11 cellular contexts compared by ENCODE assay signal in genomic region chr11:60367009-60367408, GRCh38. TPM values are rescaled to one million over a fixed set of nuclear protein-coding genes. Genes with fewer than 3 reads are reported as not detected.
A peak's percentile ranks its signal among the peaks of the same experiment; 100 is the strongest.
DNase-seq lines count a peak whose midpoint lies in the region; ATAC-seq and TF ChIP-seq lines count a peak whose summit lies in the region.
"Had no signal": no experiment of that assay in that cellular context is flagged by ENCODE, and none has a peak within 500 bp of the region (broad histone marks: within the 10 kb centered on the region; RNA-seq: fewer than 3 reads in every experiment).

No MANE protein-coding gene starts in this region.

- in situ Hi-C loops in Panc1 (cut with HindIII; ENCODE audit: low pct_unique_long_range_greater_than_20kb, low sequenced_read_pairs) = no loop called here

- no TSS peak for BruUV-seq in Panc1 (replicated peaks; lab: Mats Ljungman, UMichigan)

- no peak for DNase-seq in Panc1 (ENCODE audit: low read depth, low spot score)
- DNase-seq in DMS79 treated with DMSO at 0.1 percent for 48 hours (lab: John Stamatoyannopoulos, UW) = no peak
- no peak for DNase-seq in NCI-H128 (lab: John Stamatoyannopoulos, UW; ENCODE audit: unreplicated experiment)
- no peak for DNase-seq in activated CD4-positive, alpha-beta memory T cell treated with anti-CD3 and anti-CD28 coated beads, Interleukin-2, amount 10 ng/mL, durations not matched to agents 7 days and 5 days
- DNase-seq in stimulated activated CD4-positive, alpha-beta T cell treated with anti-CD3 and anti-CD28 coated beads, Interleukin-4, amount 100 ng/mL, for 4 hours = no peak

- ATAC-seq in GM18502 (IDR thresholded peaks at IDR 0.05; ENCODE audit: poor library complexity, unreplicated experiment) (peak; percentile 85), GM19467 (IDR thresholded peaks at IDR 0.05; ENCODE audit: unreplicated experiment) (peak; percentile 77), HG03060 (IDR thresholded peaks at IDR 0.05; ENCODE audit: low read depth, unreplicated experiment) (peak; percentile 64), Panc1 (no peak)

- no peaks in the 10 kb centered on the region for H3K9me3 Mint-ChIP-seq in activated CD4-positive, alpha-beta memory T cell treated with anti-CD3 and anti-CD28 coated beads, Interleukin-2, amount 10 ng/mL, durations not matched to agents 7 days and 5 days

- peaks cover 2% of the 10 kb centered on the region for H3K4me1 Mint-ChIP-seq in activated CD4-positive, alpha-beta memory T cell treated with anti-CD3 and anti-CD28 coated beads, Interleukin-2, amount 10 ng/mL, durations not matched to agents 7 days and 5 days

- H3K4me3 ChIP-seq in Panc1 (ENCODE audit: low read depth in 2 of 2, low read length in 2 of 2) = no peak overlapping the region

- H3K27me3 Mint-ChIP-seq in activated CD4-positive, alpha-beta memory T cell treated with anti-CD3 and anti-CD28 coated beads, Interleukin-2, amount 10 ng/mL, durations not matched to agents 7 days and 5 days = peaks cover 29% of the 10 kb centered on the region

- no peaks in the 10 kb centered on the region for H3K36me3 Mint-ChIP-seq in activated CD4-positive, alpha-beta memory T cell treated with anti-CD3 and anti-CD28 coated beads, Interleukin-2, amount 10 ng/mL, durations not matched to agents 7 days and 5 days (ENCODE audit: low read depth)

- intact Hi-C loops in Panc1 (cut with micrococcal nuclease; ENCODE audit: unreplicated experiment) = no loop called here

- peak overlapping the region; percentile 39; the same call in 1 of the 2 replicates for H3K27ac ChIP-seq in Panc1 (ENCODE audit: low read length)

- no peaks in the 10 kb centered on the region for H3K36me3 ChIP-seq in Panc1 (ENCODE audit: control insufficient read depth, insufficient read depth, low read length)

- POLR2A ChIA-PET in Panc1 (lab: Charles Lee) = no interaction called here
- POLR2A ChIA-PET in activated CD4-positive, alpha-beta memory T cell treated with anti-CD3 and anti-CD28 coated beads, Interleukin-2, amount 10 ng/mL, durations not matched to agents 7 days and 5 days (lab: Charles Lee) = no interaction called here

- H3K27me3 ChIP-seq in Panc1 (ENCODE audit: control insufficient read depth, insufficient read depth, low read length) = no peaks in the 10 kb centered on the region

- CTCF ChIA-PET in Panc1 (lab: Charles Lee) = no interaction called here
- CTCF ChIA-PET in activated CD4-positive, alpha-beta memory T cell treated with anti-CD3 and anti-CD28 coated beads, Interleukin-2, amount 10 ng/mL, durations not matched to agents 7 days and 5 days (lab: Charles Lee) = interaction anchor here (1.5 kb wide), 1 partner anchor 252 kb away, joined by 4 read pairs; no protein-coding TSS in a partner anchor

- TF ChIP-seq CTCF in Panc1 (IDR thresholded peaks at IDR 0.05) = no peak

- H3K4me1 ChIP-seq in Panc1 (ENCODE audit: control insufficient read depth, insufficient read depth, low read length) = peaks cover 29% of the 10 kb centered on the region

- H3K27ac Mint-ChIP-seq in activated CD4-positive, alpha-beta memory T cell treated with anti-CD3 and anti-CD28 coated beads, Interleukin-2, amount 10 ng/mL, durations not matched to agents 7 days and 5 days = no peak overlapping the region
- H3K27ac Mint-ChIP-seq: progenitor cell of endocrine pancreas had no signal

- no peak overlapping the region for H3K4me3 Mint-ChIP-seq in activated CD4-positive, alpha-beta memory T cell treated with anti-CD3 and anti-CD28 coated beads, Interleukin-2, amount 10 ng/mL, durations not matched to agents 7 days and 5 days

- H3K9me3 ChIP-seq in Panc1 (ENCODE audit: control insufficient read depth, insufficient read depth, low read depth, low read length) = no peaks in the 10 kb centered on the region

RNA-seq across cellular contexts. Expression of gene MS4A7, which starts 11.3 kb away (rescaled TPM):
- 0.23 TPM for total RNA-seq in Panc1 (2021; ENCODE audit: unreplicated experiment)
- polyA plus RNA-seq in Panc1 (2012; ENCODE audit: insufficient read length) = not detected
- not detected for total RNA-seq in activated CD4-positive, alpha-beta memory T cell treated with anti-CD3 and anti-CD28 coated beads, Interleukin-2, amount 10 ng/mL, durations not matched to agents 7 days and 5 days
- total RNA-seq: activated CD8-positive, alpha-beta memory T cell treated with anti-CD3 and anti-CD28 coated beads for 36 hours; Daoy; progenitor cell of endocrine pancreas had no signal

RNA-seq across cellular contexts. Expression of gene MS4A14, which starts 29.2 kb away (rescaled TPM):
- total RNA-seq in Panc1 (2021; ENCODE audit: unreplicated experiment) = not detected
- not detected for polyA plus RNA-seq in Panc1 (2012; ENCODE audit: insufficient read length)
- not detected for total RNA-seq in activated CD4-positive, alpha-beta memory T cell treated with anti-CD3 and anti-CD28 coated beads, Interleukin-2, amount 10 ng/mL, durations not matched to agents 7 days and 5 days
- total RNA-seq: activated CD8-positive, alpha-beta memory T cell treated with anti-CD3 and anti-CD28 coated beads for 36 hours; Daoy; progenitor cell of endocrine pancreas had no signal

RNA-seq across cellular contexts. Expression of gene MS4A6E, which starts 40.0 kb away (rescaled TPM):
- total RNA-seq in Panc1 (2021; ENCODE audit: unreplicated experiment) = not detected
- not detected for polyA plus RNA-seq in Panc1 (2012; ENCODE audit: insufficient read length)
- total RNA-seq in activated CD4-positive, alpha-beta memory T cell treated with anti-CD3 and anti-CD28 coated beads, Interleukin-2, amount 10 ng/mL, durations not matched to agents 7 days and 5 days = not detected
- total RNA-seq: activated CD8-positive, alpha-beta memory T cell treated with anti-CD3 and anti-CD28 coated beads for 36 hours; Daoy; progenitor cell of endocrine pancreas had no signal
